Comparison of ENCODE assay signal across 8 cellular contexts in the genomic region with DNA sequence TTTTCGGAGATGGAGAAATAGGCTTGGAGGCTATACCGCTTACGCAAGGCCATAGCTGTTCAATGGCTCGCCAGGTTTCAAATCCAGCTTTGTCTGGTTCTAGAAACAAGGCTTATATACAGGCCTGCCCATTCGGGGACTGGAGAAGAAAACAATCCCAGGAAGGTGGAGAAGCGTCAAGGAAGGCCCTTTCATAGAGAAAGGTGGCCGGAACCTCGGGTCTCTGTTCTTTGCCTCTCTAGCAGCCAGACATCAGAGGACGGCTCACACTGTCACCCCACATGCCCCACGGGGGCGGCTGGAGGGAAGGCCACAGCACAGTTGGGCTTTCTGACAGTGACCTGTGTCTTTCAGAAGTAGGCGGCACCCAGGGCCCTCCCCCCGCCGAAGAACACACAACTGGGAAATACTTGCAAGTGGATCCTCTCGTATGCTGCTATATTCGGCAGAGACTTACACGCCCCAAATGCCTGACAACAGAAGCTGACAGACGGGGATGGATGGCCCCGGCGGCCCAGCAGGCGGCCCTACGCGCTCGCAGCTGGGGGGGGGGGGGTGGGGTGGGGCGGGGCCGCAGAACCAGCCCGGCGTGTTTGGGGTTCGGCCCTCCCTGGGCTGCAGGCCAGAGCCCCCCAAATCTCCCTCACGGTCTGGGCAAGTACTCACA. TPM values are rescaled to one million over a fixed set of nuclear protein-coding genes. Genes with fewer than 3 reads are reported as not detected.
DNase-seq lines count a peak whose midpoint lies in the region; ATAC-seq, FAIRE-seq and TF ChIP-seq lines count a peak whose summit lies in the region.

No MANE protein-coding gene starts in this region.

- H3K4me2 ChIP-seq in MM.1S (ENCODE audit: low read depth, low read length): peak overlapping the region; percentile 63; the same call in 1 of the 2 replicates

- FAIRE-seq in pancreas (lab: Jason Lieb, UNC): no peak

- intact Hi-C loops in heart right ventricle (cut with DNase I) (loop anchor here in 1 of 10 donors (5.0 kb wide), 1 partner anchor 88 kb away; the partner anchor contains the start of gene PSMD9), pancreas (cut with DNase I) (loop anchor here in 1 of 3 donors (10.0 kb wide), 1 partner anchor 85 kb away; the partner anchor contains the start of gene PSMD9)

- peaks cover 45% of the 10 kb centered on the region for H3K79me2 ChIP-seq in MM.1S (ENCODE audit: low read length)

- peaks cover 21% of the 10 kb centered on the region for H3F3A ChIP-seq in MM.1S (ENCODE audit: insufficient read depth, low read length)

- H3K27ac ChIP-seq in MM.1S (ENCODE audit: low read length): peak overlapping the region; percentile 93; the same call in 1 of the 2 replicates
- H3K27ac ChIP-seq in heart right ventricle: peak overlapping the region; percentile 98 to 100 (median 100)
- H3K27ac ChIP-seq in pancreas: peak overlapping the region; percentile 98 to 100 (median 100)

- WGBS in heart right ventricle, 2 donors: 13 to 14% methylated on average over 24 to 25 of the region's 30 CpGs
- 6% methylated on average over 18 to 27 of the region's 30 CpGs for WGBS in pancreas, 2 donors

- H3K27me3 ChIP-seq in MM.1S (replicated peaks; ENCODE audit: insufficient read depth, low read length) (no peaks in the 10 kb centered on the region), heart right ventricle (no peaks in the 10 kb centered on the region), pancreas (no peaks in the 10 kb centered on the region)

- peak overlapping the region; percentile 63 for H3K4me3 ChIP-seq in MM.1S (ENCODE audit: low read length)
- peak overlapping the region; percentile 37 to 87 (median 74) for H3K4me3 ChIP-seq in heart right ventricle
- H3K4me3 ChIP-seq in pancreas: peak overlapping the region in 3 of 4 donors; percentile 65 to 85 (median 68)

- H3K36me3 ChIP-seq in MM.1S (replicated peaks; ENCODE audit: insufficient read depth, low read length): no peaks in the 10 kb centered on the region
- peaks cover 0 to 34% (median 7%) of the 10 kb centered on the region in 9 donors for H3K36me3 ChIP-seq in heart right ventricle
- H3K36me3 ChIP-seq in pancreas: no peaks in the 10 kb centered on the region

- H3K9me3 ChIP-seq in MM.1S (replicated peaks; ENCODE audit: insufficient read depth, low read length) (no peaks in the 10 kb centered on the region), heart right ventricle (no peaks in the 10 kb centered on the region), pancreas (no peaks in the 10 kb centered on the region)

- DNase-seq in EL (peak; percentile 77), MM.1S (peak; percentile 76), RPMI7951 (ENCODE audit: low read depth) (peak; percentile 81), amygdala (lab: John Stamatoyannopoulos, UW) (peak in 46 of 56 donors; percentile 25 to 83 (median 48)), heart right ventricle (peak; percentile 67 to 84), pancreas (peak in 3 of 6 donors; percentile 71 to 80 (median 73))

- ATAC-seq in heart right ventricle: peak; percentile 5 to 29 (median 15)
- ATAC-seq in pancreas: peak; percentile 4 to 11 (median 6)
- no peak for ATAC-seq in GM18870 (IDR thresholded peaks at IDR 0.05; ENCODE audit: unreplicated experiment)
- no peak for ATAC-seq in HG03135 (IDR thresholded peaks at IDR 0.05; ENCODE audit: unreplicated experiment)

- TF ChIP-seq CTCF in MM.1S (IDR thresholded peaks at IDR 0.05; ENCODE audit: low read length) (no peak), heart right ventricle (IDR thresholded peaks at IDR 0.05) (peak in 4 of 9 donors; percentile 7 to 17 (median 11)), pancreas (IDR thresholded peaks at IDR 0.05) (no peak)

- no peaks in the 10 kb centered on the region for H3K9me2 ChIP-seq in MM.1S (replicated peaks; ENCODE audit: insufficient read depth, low read length)

- peaks cover 12% of the 10 kb centered on the region; the same call in 1 of the 2 replicates for H3K4me1 ChIP-seq in MM.1S (ENCODE audit: low read length)
- peaks cover 39 to 63% (median 52%) of the 10 kb centered on the region in 9 donors for H3K4me1 ChIP-seq in heart right ventricle
- peaks cover 34 to 44% (median 41%) of the 10 kb centered on the region in 3 donors for H3K4me1 ChIP-seq in pancreas

- H2AFZ ChIP-seq in MM.1S (ENCODE audit: low read length): no peak overlapping the region

- H3K9ac ChIP-seq in MM.1S (ENCODE audit: low read length): peak overlapping the region; percentile 93

- H4K20me1 ChIP-seq in MM.1S (ENCODE audit: insufficient read depth, low read length): no peaks in the 10 kb centered on the region

RNA-seq across cellular contexts. Expression of gene SETD1B, which starts 4.5 kb away (rescaled TPM):
- total RNA-seq in RPMI7951 (2014; rRNA removed; shearing (Covaris generic)): 0.96 and 1.1 TPM in 2 replicates
- total RNA-seq in heart right ventricle (10 to 100 TPM; 10.3 to 14.8 (median 11.2) TPM), pancreas (10 to 100 TPM; 10.5 to 16.3 (median 12.2) TPM)
- polyA plus RNA-seq in heart right ventricle (10 to 100 TPM in 1 of 2 donors, 1 to 10 TPM in 1; 2.8 to 11.9 TPM), pancreas (10 to 100 TPM in 1 of 2 donors, 1 to 10 TPM in 1; 9.2 to 18.5 TPM)

RNA-seq across cellular contexts. Expression of gene RHOF, which starts 5.8 kb away (rescaled TPM):
- total RNA-seq in RPMI7951 (2014; rRNA removed; shearing (Covaris generic)): 1.1 and 1.5 TPM in 2 replicates
- 10 to 100 TPM; 19.8 to 45.6 (median 27.2) TPM for total RNA-seq in heart right ventricle
- 10 to 100 TPM; 16.5 to 16.6 TPM for polyA plus RNA-seq in heart right ventricle
- total RNA-seq in pancreas: 10 to 100 TPM in 1 of 6 donors, 1 to 10 TPM in 5; 3.6 to 12.6 (median 4.9) TPM
- polyA plus RNA-seq in pancreas: 1 to 10 TPM; 2.8 to 5.6 TPM

RNA-seq across cellular contexts. Expression of gene HPD, which starts 59.4 kb away (rescaled TPM):
- not detected in 2 replicates for total RNA-seq in RPMI7951 (2014; rRNA removed; shearing (Covaris generic))
- 1 to 10 TPM in 6 of 10 donors, under 1 TPM in 4; 0.24 to 3.4 (median 1.2) TPM for total RNA-seq in heart right ventricle
- 1 to 10 TPM; 1.0 to 1.3 TPM for polyA plus RNA-seq in heart right ventricle
- total RNA-seq in pancreas: 1 to 10 TPM in 5 of 6 donors, under 1 TPM in 1; 0.71 to 3.0 (median 1.9) TPM
- 1 to 10 TPM; 2.8 to 3.9 TPM for polyA plus RNA-seq in pancreas

Comparison
In these comparisons a context has a peak if more than half of its experiments do, and no peak if none do; other contexts are left out.
1. ATAC-seq: peak in heart right ventricle (8 of 8) and pancreas (4 of 4); none in GM18870 (single experiment) and HG03135 (single experiment).
2. Peak in every context shown above with its lines, with median percentiles within 50 percentile points of each other: H3K27ac ChIP-seq and H3K4me3 ChIP-seq.